Comparison of ENCODE assay signal across 11 cellular contexts in the genomic region with DNA sequence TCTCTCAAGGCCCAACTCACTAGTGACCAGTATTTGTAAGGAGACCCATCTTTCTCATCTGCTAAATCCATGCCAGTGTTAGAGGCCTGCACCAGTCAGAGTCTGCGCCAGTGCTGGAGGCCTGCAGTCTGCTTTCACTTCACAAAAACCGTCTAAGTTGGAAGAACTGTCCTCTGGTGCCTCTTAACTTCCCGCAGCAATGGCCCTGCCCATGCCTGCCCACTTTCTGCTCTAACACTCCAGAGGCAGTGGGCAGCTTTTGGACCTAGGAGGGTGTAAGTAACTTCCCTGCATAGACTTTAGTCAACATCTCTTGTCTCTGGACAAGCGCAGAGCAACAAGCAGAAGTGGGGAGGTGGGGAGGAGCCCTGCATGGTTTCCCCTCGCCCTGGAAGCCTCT.
DNase-seq lines count a peak whose midpoint lies in the region; ATAC-seq and TF ChIP-seq lines count a peak whose summit lies in the region.
"Had no signal": no experiment of that assay in that cellular context is flagged by ENCODE, and none has a peak within 500 bp of the region (broad histone marks: within the 10 kb centered on the region; RNA-seq: fewer than 3 reads in every experiment).

No MANE protein-coding gene starts in this region.

- ATAC-seq in Right ventricle myocardium superior (ENCODE audit: poor library complexity), result peak; percentile 27
- ATAC-seq in HG02938 (IDR thresholded peaks at IDR 0.05; ENCODE audit: unreplicated experiment), result no peak

- H3K4ac ChIP-seq in mesenchymal stem cell (ENCODE audit: low read depth in 1 of 2, low read length in 2 of 2), result no peak overlapping the region

- H3K36me3 Mint-ChIP-seq in activated naive CD8-positive, alpha-beta T cell treated with anti-CD3 and anti-CD28 coated beads for 36 hours, result peaks cover 46% of the 10 kb centered on the region

- no peak overlapping the region for H3K4me3 Mint-ChIP-seq in activated naive CD8-positive, alpha-beta T cell treated with anti-CD3 and anti-CD28 coated beads for 36 hours

- H3K4me1 Mint-ChIP-seq in activated naive CD8-positive, alpha-beta T cell treated with anti-CD3 and anti-CD28 coated beads for 36 hours, result peaks cover 56% of the 10 kb centered on the region

- H4K8ac ChIP-seq in mesenchymal stem cell (ENCODE audit: low read length), result no peak overlapping the region

- H2BK15ac ChIP-seq in mesenchymal stem cell (ENCODE audit: low read depth, poor library complexity, severe bottlenecking), result no peak overlapping the region

- no peak overlapping the region for H2AK5ac ChIP-seq in mesenchymal stem cell (ENCODE audit: low read length, severe bottlenecking)

- TF ChIP-seq CTCF in left ventricle myocardium inferior (IDR thresholded peaks at IDR 0.05; ENCODE audit: borderline replicate concordance) (no peak), foreskin fibroblast (IDR thresholded peaks at IDR 0.05; ENCODE audit: low read depth, low read length) (no peak)

- H2BK5ac ChIP-seq in mesenchymal stem cell (ENCODE audit: low read depth, low read length, poor library complexity, severe bottlenecking), result no peak overlapping the region

- no peak overlapping the region for H4K91ac ChIP-seq in mesenchymal stem cell (ENCODE audit: low read length)

- H3K18ac ChIP-seq in mesenchymal stem cell (ENCODE audit: low read depth in 1 of 2, low read length in 2 of 2), result no peak overlapping the region

- H2AFZ ChIP-seq in mesenchymal stem cell (ENCODE audit: low read depth, low read length), result no peak overlapping the region

- H3K4me1 ChIP-seq in left ventricle myocardium inferior (peaks cover 20% of the 10 kb centered on the region), mesenchymal stem cell (ENCODE audit: control insufficient read depth, insufficient read depth, low read depth, low read length) (peaks cover 13% of the 10 kb centered on the region)
- peaks cover 6% of the 10 kb centered on the region for H3K4me1 ChIP-seq in effector memory CD4-positive, alpha-beta T cell (ENCODE audit: control insufficient read depth, insufficient read depth, low read length, poor library complexity, severe bottlenecking)

- H3K27ac ChIP-seq in left ventricle myocardium inferior (replicated peaks) (no peak overlapping the region), mesenchymal stem cell (ENCODE audit: low read length, poor library complexity, severe bottlenecking) (no peak overlapping the region)
- no peak overlapping the region for H3K27ac ChIP-seq in effector memory CD4-positive, alpha-beta T cell (ENCODE audit: insufficient read depth, low read length, poor library complexity, severe bottlenecking)

- no peak overlapping the region for H3K23ac ChIP-seq in mesenchymal stem cell (ENCODE audit: low read length in 2 of 2)

- H3K4me3 ChIP-seq in left ventricle myocardium inferior, result no peak overlapping the region
- H3K4me3 ChIP-seq in mesenchymal stem cell (ENCODE audit: insufficient read depth in 1 of 2, low read depth in 1 of 2, low read length in 2 of 2), result no peak overlapping the region
- no peak overlapping the region for H3K4me3 ChIP-seq in effector memory CD4-positive, alpha-beta T cell (ENCODE audit: insufficient read depth, low read depth, low read length, poor library complexity, severe bottlenecking)
- no peak overlapping the region for H3K4me3 ChIP-seq in foreskin fibroblast (ENCODE audit: low read depth in 1 of 2, low read length in 2 of 2)

- peak overlapping the region; percentile 68 for H3K9ac ChIP-seq in mesenchymal stem cell (ENCODE audit: low read length)

- H3K4me2 ChIP-seq in mesenchymal stem cell (ENCODE audit: low read length, poor library complexity, severe bottlenecking), result no peak overlapping the region

- intact Hi-C loops in Right ventricle myocardium superior (cut with DNase I), result no loop called here
- intact Hi-C loops in left ventricle myocardium inferior (cut with micrococcal nuclease), result no loop called here

- H3K79me1 ChIP-seq in mesenchymal stem cell (replicated peaks; ENCODE audit: low read length, poor library complexity, severe bottlenecking), result no peaks in the 10 kb centered on the region

- H3K27me3 ChIP-seq in left ventricle myocardium inferior (ENCODE audit: low read depth) (no peaks in the 10 kb centered on the region), mesenchymal stem cell (ENCODE audit: control insufficient read depth in 1 of 2, insufficient read depth in 1 of 2, low read length in 2 of 2) (no peaks in the 10 kb centered on the region)
- no peaks in the 10 kb centered on the region for H3K27me3 ChIP-seq in effector memory CD4-positive, alpha-beta T cell (replicated peaks; ENCODE audit: control insufficient read depth, insufficient read depth, low read length, poor library complexity, severe bottlenecking)

- peaks cover 7% of the 10 kb centered on the region for H3K9me3 Mint-ChIP-seq in activated naive CD8-positive, alpha-beta T cell treated with anti-CD3 and anti-CD28 coated beads for 36 hours

- peak overlapping the region in 1 of 2 experiments; percentile 1 for H2BK12ac ChIP-seq in mesenchymal stem cell (ENCODE audit: low read length in 2 of 2)

- no peaks in the 10 kb centered on the region for H3K27me3 Mint-ChIP-seq in activated naive CD8-positive, alpha-beta T cell treated with anti-CD3 and anti-CD28 coated beads for 36 hours

- peaks cover 12% of the 10 kb centered on the region for H3K36me3 ChIP-seq in left ventricle myocardium inferior
- H3K36me3 ChIP-seq in mesenchymal stem cell (ENCODE audit: control insufficient read depth in 1 of 2, insufficient read depth in 2 of 2, low read depth in 1 of 2, low read length in 2 of 2), result no peaks in the 10 kb centered on the region
- H3K36me3 ChIP-seq in effector memory CD4-positive, alpha-beta T cell (ENCODE audit: control insufficient read depth, insufficient read depth, low read length), result no peaks in the 10 kb centered on the region

- 98% methylated on average over 3 of the region's 5 CpGs for WGBS in mesenchymal stem cell

- DNase-seq in Right ventricle myocardium superior (no peak), left ventricle myocardium inferior (no peak), mesenchymal stem cell (no peak), NCI-H1105 (lab: John Stamatoyannopoulos, UW) (no peak), foreskin fibroblast (no peak)
- no peak for DNase-seq in activated naive CD8-positive, alpha-beta T cell treated with anti-CD3 and anti-CD28 coated beads for 36 hours
- no peak for DNase-seq in effector memory CD4-positive, alpha-beta T cell
- DNase-seq: GM23248, NCI-H1930, SHP77 had no signal

- no peak overlapping the region for H3K14ac ChIP-seq in mesenchymal stem cell (ENCODE audit: low read length in 2 of 2)

- peak overlapping the region; percentile 98 for H3K27ac Mint-ChIP-seq in activated naive CD8-positive, alpha-beta T cell treated with anti-CD3 and anti-CD28 coated beads for 36 hours

- H3K9me3 ChIP-seq in left ventricle myocardium inferior (replicated peaks) (no peaks in the 10 kb centered on the region), mesenchymal stem cell (ENCODE audit: control insufficient read depth, low read length) (no peaks in the 10 kb centered on the region)
- no peaks in the 10 kb centered on the region for H3K9me3 ChIP-seq in effector memory CD4-positive, alpha-beta T cell (ENCODE audit: control insufficient read depth, low read length)

- H2BK120ac ChIP-seq in mesenchymal stem cell (ENCODE audit: low read depth, low read length), result no peak overlapping the region
